Comparison of ENCODE assay signal across 8 cellular contexts in the genomic region with DNA sequence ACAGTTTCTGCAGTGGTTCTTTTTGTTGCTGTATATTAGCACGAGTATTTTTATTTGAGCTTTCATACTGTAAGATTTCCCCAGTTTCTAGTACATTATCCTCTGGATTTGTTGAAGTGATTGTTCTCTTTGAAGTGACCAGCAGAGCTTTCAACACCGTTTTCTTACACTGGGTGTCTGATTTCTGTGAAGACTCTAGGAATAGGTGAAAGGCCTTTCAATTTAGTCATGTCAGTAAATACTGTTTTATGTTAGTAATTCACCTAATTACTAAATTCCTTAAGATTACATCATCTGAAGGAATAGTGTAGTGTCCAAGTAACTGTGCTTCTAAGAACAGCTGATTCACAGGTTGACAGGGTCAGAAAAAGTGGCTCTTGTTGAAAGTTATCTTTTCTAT. TPM values are rescaled to one million over a fixed set of nuclear protein-coding genes. Genes with fewer than 3 reads are reported as not detected.
DNase-seq lines count a peak whose midpoint lies in the region; ATAC-seq, FAIRE-seq and TF ChIP-seq lines count a peak whose summit lies in the region.

No MANE protein-coding gene starts in this region.

- peaks cover 63% of the 10 kb centered on the region for H3K4me1 Mint-ChIP-seq in stimulated activated naive CD8-positive, alpha-beta T cell treated with anti-CD3 and anti-CD28 coated beads, Interleukin-15, Interleukin-2, amounts not matched to agents 100 ng/mL and 50 ng/mL, for 24 hours (ENCODE audit: low read depth)

- peaks cover 15% of the 10 kb centered on the region for H3K36me3 Mint-ChIP-seq in stimulated activated naive CD8-positive, alpha-beta T cell treated with anti-CD3 and anti-CD28 coated beads, Interleukin-15, Interleukin-2, amounts not matched to agents 100 ng/mL and 50 ng/mL, for 24 hours (ENCODE audit: low read depth)

- no peak for FAIRE-seq in urothelium cell line (lab: Jason Lieb, UNC)

- H3K9me3 ChIP-seq in ascending aorta (no peaks in the 10 kb centered on the region), transverse colon (no peaks in the 10 kb centered on the region)

- peak overlapping the region; percentile 98 for H3K4me3 Mint-ChIP-seq in stimulated activated naive CD8-positive, alpha-beta T cell treated with anti-CD3 and anti-CD28 coated beads, Interleukin-15, Interleukin-2, amounts not matched to agents 100 ng/mL and 50 ng/mL, for 24 hours

- 10 to 16% methylated on average over 2 of the region's 2 CpGs for WGBS in transverse colon (ENCODE audit: low coverage in 1 of 2), 2 donors

- no peaks in the 10 kb centered on the region for H3K27me3 Mint-ChIP-seq in stimulated activated naive CD8-positive, alpha-beta T cell treated with anti-CD3 and anti-CD28 coated beads, Interleukin-15, Interleukin-2, amounts not matched to agents 100 ng/mL and 50 ng/mL, for 24 hours

- TF ChIP-seq EP300 in transverse colon (IDR thresholded peaks at IDR 0.05; ENCODE audit: low read depth) = no peak

- DNase-seq in stimulated activated naive CD8-positive, alpha-beta T cell treated with anti-CD3 and anti-CD28 coated beads, Interleukin-15, Interleukin-2, amounts not matched to agents 100 U/mL and 50 U/mL, for 24 hours = no peak
- DNase-seq in ascending aorta (ENCODE audit: low spot score in 2 of 2) (no peak), transverse colon (no peak), urothelium cell line (ENCODE audit: low spot score) (no peak), T1000 (lab: John Stamatoyannopoulos, UW) (no peak)

- H3K36me3 ChIP-seq in ascending aorta = peaks cover 0 to 5% of the 10 kb centered on the region in 2 donors
- no peaks in the 10 kb centered on the region for H3K36me3 ChIP-seq in transverse colon

- in situ Hi-C loops in transverse colon (cut with MboI; ENCODE audit: low pct_ligation_motif_present in 1 of 4, low pct_unique_long_range_greater_than_20kb in 1 of 4, low sequenced_read_pairs in 3 of 4) = no loop called here

- H3K4me3 ChIP-seq in ascending aorta = peak overlapping the region; percentile 88 to 92
- H3K4me3 ChIP-seq in transverse colon = peak overlapping the region in 3 of 4 donors; percentile 74 to 99 (median 85)

- TF ChIP-seq CTCF in ascending aorta (IDR thresholded peaks at IDR 0.05) = no peak
- no peak for TF ChIP-seq CTCF in transverse colon (IDR thresholded peaks at IDR 0.05)

- no peak for TF ChIP-seq POLR2A in transverse colon (IDR thresholded peaks at IDR 0.05)

- peaks cover 0 to 34% of the 10 kb centered on the region in 2 donors for H3K4me1 ChIP-seq in ascending aorta
- peaks cover 0 to 59% (median 39%) of the 10 kb centered on the region in 4 donors for H3K4me1 ChIP-seq in transverse colon

- intact Hi-C loops in ascending aorta (cut with DNase I) (no loop called here), transverse colon (cut with DNase I; ENCODE audit: low total_unique reads) (no loop called here)

- no peaks in the 10 kb centered on the region for H3K9me3 Mint-ChIP-seq in stimulated activated naive CD8-positive, alpha-beta T cell treated with anti-CD3 and anti-CD28 coated beads, Interleukin-15, Interleukin-2, amounts not matched to agents 100 ng/mL and 50 ng/mL, for 24 hours

- H3K27ac ChIP-seq in ascending aorta (peak overlapping the region; percentile 96 to 99), layer of hippocampus (ENCODE audit: low read depth, low read length) (peak overlapping the region; percentile 92), transverse colon (peak overlapping the region; percentile 96 to 100 (median 97))

- ATAC-seq in stimulated activated naive CD8-positive, alpha-beta T cell treated with anti-CD3 and anti-CD28 coated beads, Interleukin-15, Interleukin-2, amounts not matched to agents 100 U/mL and 50 U/mL, for 24 hours = no peak
- no peak for ATAC-seq in GM21723 (IDR thresholded peaks at IDR 0.05; ENCODE audit: unreplicated experiment)

- H3K27me3 ChIP-seq in ascending aorta = no peaks in the 10 kb centered on the region
- no peaks in the 10 kb centered on the region for H3K27me3 ChIP-seq in layer of hippocampus (ENCODE audit: control insufficient read depth, insufficient read depth, low read length)
- no peaks in the 10 kb centered on the region for H3K27me3 ChIP-seq in transverse colon

- H3K27ac Mint-ChIP-seq in stimulated activated naive CD8-positive, alpha-beta T cell treated with anti-CD3 and anti-CD28 coated beads, Interleukin-15, Interleukin-2, amounts not matched to agents 100 ng/mL and 50 ng/mL, for 24 hours = peak overlapping the region; percentile 56

RNA-seq across cellular contexts. Expression of gene PPM1B, which starts 2.3 kb away (rescaled TPM):
- total RNA-seq in ascending aorta (27.9 TPM), transverse colon (100 to 1,000 TPM in 1 of 4 donors, 10 to 100 TPM in 3; 23.7 to 108 (median 67.0) TPM)
